8 cellular contexts compared by ENCODE assay signal in the genomic region with DNA sequence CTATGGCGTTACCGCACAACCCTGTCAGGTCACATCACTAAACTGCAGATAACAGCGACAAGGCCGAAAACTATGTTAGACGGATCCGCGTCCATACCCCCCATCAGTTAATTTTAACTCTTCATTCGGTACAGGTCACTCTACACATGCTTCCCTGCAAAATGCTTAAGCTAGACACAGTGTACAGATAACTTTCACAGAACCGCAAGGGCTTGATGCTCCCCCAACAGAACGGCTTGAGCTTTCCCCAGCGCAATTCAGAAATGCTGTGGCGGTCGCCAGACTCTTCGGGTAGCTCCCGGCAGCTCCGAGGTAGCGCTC. TPM values are rescaled to one million over a fixed set of nuclear protein-coding genes. Genes with fewer than 3 reads are reported as not detected.
A peak's percentile ranks its signal among the peaks of the same experiment; 100 is the strongest.
DNase-seq lines count a peak whose midpoint lies in the region; ATAC-seq and TF ChIP-seq lines count a peak whose summit lies in the region.

No MANE protein-coding gene starts in this region.

- intact Hi-C loops in psoas muscle (cut with DNase I): no loop called here

- CTCF ChIA-PET in SK-N-SH (lab: Yijun Ruan, JAX): interaction anchor here (1.0 to 6.9 kb wide), 4 partner anchors 50 to 479 kb away, joined by 3 to 57 read pairs (median 4); no protein-coding TSS in a partner anchor

- WGBS in SK-N-SH (ENCODE audit: low lambda C conversion rate): under 1% methylated on average over 16 of the region's 17 CpGs
- WGBS in psoas muscle, 3 donors: 1 to 2% (median 2%) methylated on average over 15 to 17 of the region's 17 CpGs

- peak overlapping the region; percentile 99 for H3K9ac ChIP-seq in SK-N-SH

- H2AFZ ChIP-seq in SK-N-SH (ENCODE audit: low read depth): peak overlapping the region; percentile 98

- H3K27me3 ChIP-seq in SK-N-SH (ENCODE audit: insufficient read depth): no peaks in the 10 kb centered on the region
- peaks cover 0 to 6% (median 0%) of the 10 kb centered on the region in 3 donors for H3K27me3 ChIP-seq in psoas muscle (ENCODE audit: insufficient read depth in 3 of 3, low read length in 2 of 3)

- DNase-seq in SIG-M5 treated with dmso at 0.1 percent for 504 hours (lab: John Stamatoyannopoulos, UW; ENCODE audit: unreplicated experiment): peak; percentile 58
- DNase-seq in SIG-M5 (lab: John Stamatoyannopoulos, UW): no peak
- no peak for DNase-seq in SK-N-SH
- no peak for DNase-seq in fibroblast of the aortic adventitia (ENCODE audit: low read depth)
- no peak for DNase-seq in psoas muscle
- no peak for DNase-seq in dedifferentiated amniotic fluid mesenchymal stem cell (ENCODE audit: extremely low spot score)
- DNase-seq in GM03348 (ENCODE audit: low spot score): no peak

- POLR2A ChIA-PET in SK-N-SH (lab: Yijun Ruan, JAX): interaction anchor here (1.1 kb wide), 1 partner anchor 25 kb away, joined by 3 read pairs; no protein-coding TSS in a partner anchor

- peak overlapping the region; percentile 93 to 94; a peak in 3 of 4 replicates for H3K27ac ChIP-seq in SK-N-SH (ENCODE audit: low read depth in 2 of 2, low read length in 1 of 2)
- H3K27ac ChIP-seq in psoas muscle: peak overlapping the region; percentile 85

- ATAC-seq in HG02870 (IDR thresholded peaks at IDR 0.05; ENCODE audit: unreplicated experiment) (peak; percentile 21), psoas muscle (peak in 3 of 4 donors; percentile 22 to 49 (median 44))

- H3F3A ChIP-seq in SK-N-SH (replicated peaks; ENCODE audit: insufficient read depth): peaks cover 6% of the 10 kb centered on the region

- H3K9me3 ChIP-seq in SK-N-SH (no peaks in the 10 kb centered on the region), psoas muscle (no peaks in the 10 kb centered on the region)

- no peaks in the 10 kb centered on the region for H3K9me2 ChIP-seq in SK-N-SH

- H3K4me1 ChIP-seq in SK-N-SH (ENCODE audit: control insufficient read depth in 1 of 2, insufficient read depth in 2 of 2, low read depth in 1 of 2, low read length in 1 of 2) (peaks cover 5 to 8% of the 10 kb centered on the region in 2 experiments; a peak in 3 of 4 replicates), psoas muscle (no peaks in the 10 kb centered on the region)

- peaks cover 28% of the 10 kb centered on the region for H3K79me2 ChIP-seq in SK-N-SH (ENCODE audit: insufficient read depth)

- TF ChIP-seq CTCF in SK-N-SH (IDR thresholded peaks at IDR 0.05) (no peak), fibroblast of the aortic adventitia (IDR thresholded peaks at IDR 0.05; ENCODE audit: insufficient read depth, low read length) (no peak), psoas muscle (IDR thresholded peaks at IDR 0.05) (no peak)

- peaks cover 0 to 4% of the 10 kb centered on the region in 2 experiments for H3K36me3 ChIP-seq in SK-N-SH (replicated peaks in 1 of 2; ENCODE audit: control insufficient read depth in 1 of 2, insufficient read depth in 2 of 2, low read length in 1 of 2)
- no peaks in the 10 kb centered on the region for H3K36me3 ChIP-seq in psoas muscle (ENCODE audit: insufficient read depth in 1 of 2, low read depth in 1 of 2)

- H3K4me2 ChIP-seq in SK-N-SH: peak overlapping the region; percentile 97

- H4K20me1 ChIP-seq in SK-N-SH (ENCODE audit: insufficient read depth): no peaks in the 10 kb centered on the region

- TF ChIP-seq RAD21 in SK-N-SH (IDR thresholded peaks at IDR 0.05; ENCODE audit: low read length): no peak

- H3K4me3 ChIP-seq in SK-N-SH (ENCODE audit: low read depth in 2 of 2, low read length in 1 of 2) (peak overlapping the region; percentile 81 to 95), fibroblast of the aortic adventitia (ENCODE audit: low read depth, low read length) (peak overlapping the region; percentile 91), psoas muscle (peak overlapping the region; percentile 86)

- TF ChIP-seq EP300 in SK-N-SH (IDR thresholded peaks at IDR 0.05; ENCODE audit: borderline replicate concordance in 1 of 2, low read depth in 1 of 2, low read length in 1 of 2): no peak; a peak in 1 of 4 replicates

TF ChIP-seq in SK-N-SH, 30 proteins besides CTCF, POLR2A, EP300 and RAD21:
- TF ChIP-seq FOSL2 (IDR thresholded peaks at IDR 0.05; ENCODE audit: borderline replicate concordance, low read depth) (no peak), MXI1 (IDR thresholded peaks at IDR 0.05; ENCODE audit: low read depth, low read length) (peak; percentile 34; the same call in 1 of the 2 replicates)

RNA-seq across cellular contexts. Expression of gene RBBP8, which starts 0.3 kb away (rescaled TPM):
- polyA plus RNA-seq in SK-N-SH (2012; rRNA removed) (9.6 and 11.5 TPM in 2 replicates), psoas muscle (1 to 10 TPM; 2.6 to 6.6 (median 2.8) TPM)
- polyA plus RNA-seq in SK-N-SH (2012; cell fraction: cytosol; rRNA removed): 15.4 and 20.1 TPM in 2 replicates
- polyA plus RNA-seq in SK-N-SH (2012; cell fraction: nucleus; rRNA removed): 4.4 and 7.9 TPM in 2 replicates
- total RNA-seq in fibroblast of the aortic adventitia (ENCODE audit: low replicate concordance) (31.0 and 80.1 TPM in 2 replicates), psoas muscle (1 to 10 TPM; 2.0 to 4.8 (median 2.6) TPM)
